11 cellular contexts compared by ENCODE assay signal in genomic region chr9:131624636-131625241, GRCh38.
DNase-seq lines count a peak whose midpoint lies in the region; ATAC-seq and TF ChIP-seq lines count a peak whose summit lies in the region.
"Had no signal": no experiment of that assay in that cellular context is flagged by ENCODE, and none has a peak within 500 bp of the region (broad histone marks: within the 10 kb centered on the region; RNA-seq: fewer than 3 reads in every experiment).

No MANE protein-coding gene starts in this region.

- no peaks in the 10 kb centered on the region for H3K9me3 ChIP-seq in heart right ventricle
- H3K9me3 ChIP-seq in Karpas-422 (ENCODE audit: low read length) = no peaks in the 10 kb centered on the region

- ATAC-seq in heart right ventricle = peak; percentile 70 to 82 (median 76)
- ATAC-seq in stimulated activated naive B cell treated with anti-CD40 and anti-IgM and Interleukin-4, amounts not matched to agents 10 μg/mL and 1 μg/mL and 100 μg/mL, for 72 hours (replicated peaks) = no peak

- 30 to 37% methylated on average over 11 of the region's 11 CpGs for WGBS in heart right ventricle, 2 donors

- H3K9ac ChIP-seq in Karpas-422 (ENCODE audit: low read length) = no peak overlapping the region

- peak overlapping the region; percentile 47 for H3K27ac Mint-ChIP-seq in T-helper 2 cell treated with Interferon-gamma antibody and Interleukin-4, amounts not matched to agents 5 μg/mL and 100 μg/mL, for 36 hours
- peak overlapping the region; percentile 91 for H3K27ac Mint-ChIP-seq in stimulated activated naive B cell treated with anti-CD40 and anti-IgM and Interleukin-4, amounts not matched to agents 10 μg/mL and 1 μg/mL and 100 μg/mL, for 72 hours

- H3K4me1 Mint-ChIP-seq in T-helper 2 cell treated with Interferon-gamma antibody and Interleukin-4, amounts not matched to agents 5 μg/mL and 100 μg/mL, for 36 hours (ENCODE audit: low read depth) = peaks cover 11% of the 10 kb centered on the region
- peaks cover 57 to 90% of the 10 kb centered on the region in 2 donors for H3K4me1 Mint-ChIP-seq in stimulated activated naive B cell treated with anti-CD40 and anti-IgM and Interleukin-4, amounts not matched to agents 10 μg/mL and 1 μg/mL and 100 μg/mL, for 72 hours

- H3K27ac ChIP-seq in heart right ventricle (peak overlapping the region; percentile 29 to 94 (median 65)), Karpas-422 (ENCODE audit: low read length) (no peak overlapping the region)
- H3K27ac ChIP-seq: epithelial cell of prostate had no signal

- no peaks in the 10 kb centered on the region for H3K9me2 ChIP-seq in Karpas-422 (replicated peaks; ENCODE audit: insufficient read depth, low read length)

- no peak overlapping the region for H2AFZ ChIP-seq in Karpas-422 (ENCODE audit: low read length)

- no peaks in the 10 kb centered on the region for H4K20me1 ChIP-seq in Karpas-422 (ENCODE audit: insufficient read depth, low read depth, low read length)

- H3K4me1 ChIP-seq in heart right ventricle (peaks cover 14 to 86% (median 31%) of the 10 kb centered on the region in 9 donors), Karpas-422 (ENCODE audit: low read length) (peaks cover 5% of the 10 kb centered on the region; the same call in 1 of the 2 replicates)

- intact Hi-C loops in heart right ventricle (cut with DNase I) = loop anchor here in 1 of 10 donors (10.0 kb wide), 1 partner anchor 430 kb away; no protein-coding TSS in a partner anchor

- no peak overlapping the region for H3K4me3 Mint-ChIP-seq in T-helper 2 cell treated with Interferon-gamma antibody and Interleukin-4, amounts not matched to agents 5 μg/mL and 100 μg/mL, for 36 hours
- H3K4me3 Mint-ChIP-seq in stimulated activated naive B cell treated with anti-CD40 and anti-IgM and Interleukin-4, amounts not matched to agents 10 μg/mL and 1 μg/mL and 100 μg/mL, for 72 hours = peak overlapping the region in 1 of 2 donors; percentile 10

- TF ChIP-seq CTCF in heart right ventricle (IDR thresholded peaks at IDR 0.05) = no peak

- no peaks in the 10 kb centered on the region for H3K27me3 Mint-ChIP-seq in T-helper 2 cell treated with Interferon-gamma antibody and Interleukin-4, amounts not matched to agents 5 μg/mL and 100 μg/mL, for 36 hours (ENCODE audit: low read depth)
- H3K27me3 Mint-ChIP-seq in stimulated activated naive B cell treated with anti-CD40 and anti-IgM and Interleukin-4, amounts not matched to agents 10 μg/mL and 1 μg/mL and 100 μg/mL, for 72 hours = no peaks in the 10 kb centered on the region

- H3K36me3 Mint-ChIP-seq in T-helper 2 cell treated with Interferon-gamma antibody and Interleukin-4, amounts not matched to agents 5 μg/mL and 100 μg/mL, for 36 hours (ENCODE audit: low read depth) = peaks cover 66% of the 10 kb centered on the region
- peaks cover 76 to 89% of the 10 kb centered on the region in 2 donors for H3K36me3 Mint-ChIP-seq in stimulated activated naive B cell treated with anti-CD40 and anti-IgM and Interleukin-4, amounts not matched to agents 10 μg/mL and 1 μg/mL and 100 μg/mL, for 72 hours

- no peaks in the 10 kb centered on the region for H3K27me3 ChIP-seq in heart right ventricle
- H3K27me3 ChIP-seq in Karpas-422 (ENCODE audit: low read length) = no peaks in the 10 kb centered on the region

- no peak for DNase-seq in T-helper 2 cell treated with Interferon-gamma antibody and Interleukin-4, amounts not matched to agents 5 μg/mL and 100 μg/mL, for 36 hours (ENCODE audit: low spot score)
- DNase-seq in T-helper 2 cell (no peak), SHP77 (lab: John Stamatoyannopoulos, UW) (peak; percentile 60 to 77), heart right ventricle (peak; percentile 63 to 65), mesenteric fat pad (ENCODE audit: low spot score) (no peak), Karpas-422 (no peak), occipital lobe (lab: John Stamatoyannopoulos, UW) (no peak)
- DNase-seq in stimulated activated naive B cell treated with anti-CD40 and anti-IgM and Interleukin-4, amounts not matched to agents 10 μg/mL and 1 μg/mL and 100 μg/mL, for 72 hours = no peak
- DNase-seq: activated T-cell treated with anti-CD3 and anti-CD28 coated beads, Interleukin-2, amount 50 U/mL, for 48 hours; NCI-H187 treated with DMSO at 0.1 percent for 48 hours had no signal

- H3K4me3 ChIP-seq in heart right ventricle (no peak overlapping the region), Karpas-422 (ENCODE audit: low read length) (no peak overlapping the region)

- H3K36me3 ChIP-seq in heart right ventricle (peaks cover 0 to 100% (median 41%) of the 10 kb centered on the region in 9 donors), Karpas-422 (ENCODE audit: insufficient read depth, low read length) (no peaks in the 10 kb centered on the region)

- no peak overlapping the region for H3K4me2 ChIP-seq in Karpas-422 (ENCODE audit: low read depth, low read length, poor library complexity, severe bottlenecking)

- no peaks in the 10 kb centered on the region for H3K79me2 ChIP-seq in Karpas-422 (ENCODE audit: low read length)

- H3K9me3 Mint-ChIP-seq in T-helper 2 cell treated with Interferon-gamma antibody and Interleukin-4, amounts not matched to agents 5 μg/mL and 100 μg/mL, for 36 hours = no peaks in the 10 kb centered on the region
- H3K9me3 Mint-ChIP-seq in stimulated activated naive B cell treated with anti-CD40 and anti-IgM and Interleukin-4, amounts not matched to agents 10 μg/mL and 1 μg/mL and 100 μg/mL, for 72 hours = peaks cover 0 to 6% of the 10 kb centered on the region in 2 donors

Comparison
In these comparisons a context has a peak if more than half of its experiments do, and no peak if none do; other contexts are left out.
1. DNase-seq: peak in SHP77 (2 of 2) and heart right ventricle (2 of 2); none in T-helper 2 cell treated with Interferon-gamma antibody and Interleukin-4, amounts not matched to agents 5 μg/mL and 100 μg/mL, for 36 hours (single experiment), T-helper 2 cell (0 of 5), stimulated activated naive B cell treated with anti-CD40 and anti-IgM and Interleukin-4, amounts not matched to agents 10 μg/mL and 1 μg/mL and 100 μg/mL, for 72 hours (single experiment), mesenteric fat pad (single experiment), Karpas-422 (single experiment) and occipital lobe (single experiment).
2. ATAC-seq: peak in heart right ventricle (8 of 8); none in stimulated activated naive B cell treated with anti-CD40 and anti-IgM and Interleukin-4, amounts not matched to agents 10 μg/mL and 1 μg/mL and 100 μg/mL, for 72 hours (0 of 2).